ENCODE assay signal across 8 cellular contexts in genomic region chr1:34985063-34985770, GRCh38. TPM values are rescaled to one million over a fixed set of nuclear protein-coding genes. Genes with fewer than 3 reads are reported as not detected.
DNase-seq lines count a peak whose midpoint lies in the region; ATAC-seq and TF ChIP-seq lines count a peak whose summit lies in the region.

TSS of gene TMEM35B (minus strand) at chr1:34985347. CDS start at chr1:34985305, 42 bp downstream.

- H2AFZ ChIP-seq in osteoblast (ENCODE audit: low read length) = peak within 1 kb of the TSS; percentile 89

- TF ChIP-seq CTCF in osteoblast (IDR thresholded peaks at IDR 0.05; ENCODE audit: extremely low read depth, low read depth, low read length) (no peak), testis (IDR thresholded peaks at IDR 0.05) (peak in 1 of 3 experiments; percentile 13)

- TF ChIP-seq POLR2A in testis (IDR thresholded peaks at IDR 0.05) = no peak

- intact Hi-C loops in testis (cut with DNase I; ENCODE audit: low total_unique reads) = loop anchor here (10.0 kb wide), 1 partner anchor 110 kb away; no protein-coding TSS in a partner anchor

- peak; percentile 75 for DNase-seq in COLO668 (lab: John Stamatoyannopoulos, UW; ENCODE audit: unreplicated experiment)
- peak; percentile 71 for DNase-seq in HK-2 (ENCODE audit: unreplicated experiment)
- DNase-seq in SK-MEL-5 (ENCODE audit: low read depth, low spot score) = peak; percentile 36
- peak; percentile 80 for DNase-seq in activated naive CD4-positive, alpha-beta T cell treated with anti-CD3 and anti-CD28 coated beads, Interleukin-2, amount 50 U/mL, for 16 hours
- DNase-seq in glomerular visceral epithelial cell (ENCODE audit: extremely low spot score) = peak; percentile 64
- DNase-seq in osteoblast (ENCODE audit: insufficient read length, low spot score, missing footprints) = peak; percentile 95
- DNase-seq in testis = peak; percentile 75

- H3K27ac ChIP-seq in osteoblast (ENCODE audit: low read depth, low read length) = peak within 1 kb of the TSS; percentile 88
- H3K27ac ChIP-seq in testis = peak within 1 kb of the TSS; percentile 89 to 96

- H3K4me2 ChIP-seq in osteoblast (ENCODE audit: insufficient read depth, low read length) = peak within 1 kb of the TSS; percentile 88

- H3K4me1 ChIP-seq in osteoblast (ENCODE audit: insufficient read depth, low read length) (peaks cover 29% of the 10 kb centered on the region), testis (peaks cover 12% of the 10 kb centered on the region)

- H4K20me1 ChIP-seq in osteoblast (ENCODE audit: insufficient read depth, low read length) = peaks cover 11% of the 10 kb centered on the region

- H3K27me3 ChIP-seq in osteoblast (ENCODE audit: insufficient read depth, low read length) (no peaks in the 10 kb centered on the region), testis (no peaks in the 10 kb centered on the region)

- peaks cover 9% of the 10 kb centered on the region for H3K36me3 ChIP-seq in osteoblast (ENCODE audit: insufficient read depth, low read length)
- no peaks in the 10 kb centered on the region for H3K36me3 ChIP-seq in testis (ENCODE audit: low read depth, missing control alignments)

- peak within 1 kb of the TSS; percentile 77 for H3K4me3 ChIP-seq in osteoblast (ENCODE audit: insufficient read depth, low read length)
- peak within 1 kb of the TSS; percentile 69 to 84 for H3K4me3 ChIP-seq in testis

- WGBS in testis, 2 donors = 0 to 1% methylated on average over 2 to 47 of the region's 50 CpGs

- H3K79me2 ChIP-seq in osteoblast (ENCODE audit: insufficient read depth, low read length) = peaks cover 34% of the 10 kb centered on the region

- in situ Hi-C loops in SK-MEL-5 (cut with HindIII; ENCODE audit: low pct_unique_long_range_greater_than_20kb, low sequenced_read_pairs) = no loop called here

- no peaks in the 10 kb centered on the region for H3K9me3 ChIP-seq in osteoblast (ENCODE audit: low read depth, low read length)
- H3K9me3 ChIP-seq in testis = no peaks in the 10 kb centered on the region

- ATAC-seq in GM19438 (IDR thresholded peaks at IDR 0.05; ENCODE audit: low read depth, unreplicated experiment) = peak; percentile 80

RNA-seq across cellular contexts. Expression of gene TMEM35B, which starts in this region (rescaled TPM):
- 22.7 and 22.9 TPM in 2 replicates for total RNA-seq in SK-MEL-5 (2014; rRNA removed; shearing (Covaris generic))
- 18.2 and 21.4 TPM in 2 replicates for polyA plus RNA-seq in SK-MEL-5 (2015; cell fraction: cytosol; rRNA removed)
- polyA plus RNA-seq in SK-MEL-5 (2015; cell fraction: nucleus; rRNA removed) = 10.3 and 16.1 TPM in 2 replicates
- total RNA-seq in osteoblast = 22.1 and 23.0 TPM in 2 replicates
- 10 to 100 TPM; 43.5 to 54.8 TPM for total RNA-seq in testis
- polyA plus RNA-seq in testis (ENCODE audit: insufficient read depth, low read depth, low replicate concordance) = 55.8 TPM

Comparison
In these comparisons a context has a peak if more than half of its experiments do, and no peak if none do; other contexts are left out.
1. Peak in every context shown above with its lines: DNase-seq, ATAC-seq, H3K4me3 ChIP-seq and H3K27ac ChIP-seq.
2. DNase-seq: peak in every context shown above with its lines; median percentile 95 in osteoblast; 80 in activated naive CD4-positive, alpha-beta T cell treated with anti-CD3 and anti-CD28 coated beads, Interleukin-2, amount 50 U/mL, for 16 hours; 75 in COLO668; 75 in testis; 71 in HK-2; 64 in glomerular visceral epithelial cell; 36 in SK-MEL-5.